Comparison of ENCODE assay signal across 14 cellular contexts in the genomic region with DNA sequence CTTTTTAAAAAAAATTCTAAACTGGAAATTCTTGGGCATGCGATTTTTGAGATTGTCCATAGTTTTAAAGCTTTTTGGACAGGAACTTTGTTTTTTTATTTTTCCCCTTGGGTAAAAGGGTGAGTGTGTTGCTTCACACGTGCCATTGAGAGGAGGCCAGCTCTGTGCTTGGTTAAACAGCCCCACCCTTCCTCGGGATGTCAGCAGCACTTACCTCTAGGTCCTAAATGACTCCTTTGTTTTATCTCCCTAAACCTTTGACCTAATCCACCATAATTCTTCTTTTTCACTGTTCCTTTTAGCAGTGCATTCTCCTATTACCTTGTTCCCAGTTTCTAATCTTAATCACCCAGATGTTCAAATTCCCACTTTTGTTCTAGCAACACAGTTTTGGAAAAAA.
DNase-seq lines count a peak whose midpoint lies in the region; ATAC-seq, FAIRE-seq and TF ChIP-seq lines count a peak whose summit lies in the region.
"Had no signal": no experiment of that assay in that cellular context is flagged by ENCODE, and none has a peak within 500 bp of the region (broad histone marks: within the 10 kb centered on the region; RNA-seq: fewer than 3 reads in every experiment).

No MANE protein-coding gene starts in this region.

- no peak for FAIRE-seq in RCC 7860 (lab: Jason Lieb, UNC)
- FAIRE-seq: pancreas had no signal

- peaks cover 33% of the 10 kb centered on the region for H3K4me1 ChIP-seq in GM23248 (ENCODE audit: insufficient read depth)
- H3K4me1 ChIP-seq in RWPE2 (ENCODE audit: insufficient read depth, poor library complexity, severe bottlenecking), result peaks cover 27% of the 10 kb centered on the region
- H3K4me1 ChIP-seq in heart right ventricle, result peaks cover 0 to 33% (median 15%) of the 10 kb centered on the region in 9 donors
- peaks cover 36% of the 10 kb centered on the region for H3K4me1 ChIP-seq in skeletal muscle satellite cell (ENCODE audit: control insufficient read depth, insufficient read depth, low read length)
- H3K4me1 ChIP-seq: BLaER1, esophagus squamous epithelium had no signal

- no peak for ATAC-seq in RWPE2 (ENCODE audit: low read depth)
- peak in 6 of 8 donors; percentile 43 to 75 (median 55) for ATAC-seq in heart right ventricle
- ATAC-seq in HG02973 (IDR thresholded peaks at IDR 0.05; ENCODE audit: unreplicated experiment), result no peak

- no peaks in the 10 kb centered on the region for H3K9me2 ChIP-seq in GM23248 (ENCODE audit: insufficient read depth)

- H3K27me3 ChIP-seq in GM23248 (replicated peaks; ENCODE audit: insufficient read depth) (no peaks in the 10 kb centered on the region), RWPE2 (ENCODE audit: insufficient read depth, poor library complexity, severe bottlenecking) (no peaks in the 10 kb centered on the region), heart right ventricle (no peaks in the 10 kb centered on the region), skeletal muscle satellite cell (ENCODE audit: control insufficient read depth, insufficient read depth, low read length) (peaks cover 10% of the 10 kb centered on the region)
- H3K27me3 ChIP-seq: BLaER1, esophagus squamous epithelium, pancreas had no signal

- H4K20me1 ChIP-seq in GM23248 (ENCODE audit: insufficient read depth), result no peaks in the 10 kb centered on the region
- H4K20me1 ChIP-seq: BLaER1 had no signal

- no peaks in the 10 kb centered on the region for H3K36me3 ChIP-seq in GM23248 (ENCODE audit: low read depth)
- H3K36me3 ChIP-seq in RWPE2 (ENCODE audit: low read depth), result no peaks in the 10 kb centered on the region
- no peaks in the 10 kb centered on the region for H3K36me3 ChIP-seq in heart right ventricle
- no peaks in the 10 kb centered on the region for H3K36me3 ChIP-seq in skeletal muscle satellite cell (ENCODE audit: insufficient read depth, low read length)
- H3K36me3 ChIP-seq: BLaER1, esophagus squamous epithelium, pancreas had no signal

- H3K4me3 ChIP-seq in GM23248 (peak overlapping the region; percentile 4; the same call in 1 of the 2 replicates), RWPE2 (ENCODE audit: severe bottlenecking) (no peak overlapping the region), heart right ventricle (no peak overlapping the region), skeletal muscle satellite cell (ENCODE audit: low read length) (no peak overlapping the region)
- H3K4me3 ChIP-seq: BLaER1, esophagus squamous epithelium, pancreas had no signal

- H3K9ac ChIP-seq in GM23248 (no peak overlapping the region), skeletal muscle satellite cell (ENCODE audit: low read depth, low read length) (no peak overlapping the region)
- H3K9ac ChIP-seq: BLaER1 had no signal

- H3K79me2 ChIP-seq in GM23248 (ENCODE audit: insufficient read depth), result no peaks in the 10 kb centered on the region

- H3F3A ChIP-seq in GM23248 (ENCODE audit: insufficient read depth), result peaks cover 36% of the 10 kb centered on the region

- H3K27ac ChIP-seq in GM23248, result peak overlapping the region; percentile 34
- H3K27ac ChIP-seq in RWPE2 (ENCODE audit: poor library complexity, severe bottlenecking), result peak overlapping the region; percentile 56
- H3K27ac ChIP-seq in heart right ventricle, result no peak overlapping the region
- H3K27ac ChIP-seq in caudate nucleus (ENCODE audit: low read depth, low read length), result no peak overlapping the region
- H3K27ac ChIP-seq: BLaER1, esophagus squamous epithelium, pancreas had no signal

- 7 to 11% methylated on average over 3 of the region's 3 CpGs for WGBS in GM23248 (ENCODE audit: low coverage in 1 of 2, low lambda C conversion rate in 2 of 2, missing lambda C conversion rate in 2 of 2), 2 experiments
- WGBS in heart right ventricle, 2 donors, result 50 to 51% methylated on average over 3 of the region's 3 CpGs

- intact Hi-C loops in heart right ventricle (cut with DNase I), result loop anchor here in 2 of 10 donors (5.0 to 10.0 kb wide), 2 partner anchors 41 to 81 kb away; partner anchors contain the start of gene SEMA3D (in 1 of the 2)

- H2AFZ ChIP-seq in GM23248, result peak overlapping the region; percentile 10; the same call in 1 of the 2 replicates

- no peak for TF ChIP-seq CTCF in RWPE2 (IDR thresholded peaks at IDR 0.05; ENCODE audit: poor library complexity, severe bottlenecking)
- TF ChIP-seq CTCF in heart right ventricle (IDR thresholded peaks at IDR 0.05), result no peak

- H3K4me2 ChIP-seq in GM23248 (ENCODE audit: unreplicated experiment) (peak overlapping the region; percentile 57), skeletal muscle satellite cell (ENCODE audit: low read length) (peak overlapping the region; percentile 63)
- H3K4me2 ChIP-seq: BLaER1 had no signal

- peak; percentile 53 for DNase-seq in GM23248
- no peak for DNase-seq in RWPE2 (ENCODE audit: low spot score)
- DNase-seq in heart right ventricle, result peak in 1 of 2 donors; percentile 8
- DNase-seq in RCC 7860 (ENCODE audit: low spot score), result no peak
- DNase-seq in caudate nucleus (lab: John Stamatoyannopoulos, UW), result no peak
- DNase-seq in NCI-H1092 (lab: John Stamatoyannopoulos, UW), result no peak
- DNase-seq: esophagus squamous epithelium; NCI-H1417; NCI-H226; pancreas; stimulated activated CD4-positive, alpha-beta T cell treated with anti-CD3 and anti-CD28 coated beads, Interleukin-2, amount 100 ng/mL, for 24 hours had no signal

- in situ Hi-C loops in GM23248 (cut with MboI), result no loop called here

- H3K9me3 ChIP-seq in GM23248 (ENCODE audit: low read depth) (no peaks in the 10 kb centered on the region), RWPE2 (ENCODE audit: severe bottlenecking) (no peaks in the 10 kb centered on the region), heart right ventricle (no peaks in the 10 kb centered on the region), skeletal muscle satellite cell (replicated peaks; ENCODE audit: low read length) (no peaks in the 10 kb centered on the region)
- H3K9me3 ChIP-seq: BLaER1, esophagus squamous epithelium, pancreas had no signal

Comparison
In these comparisons a context has a peak if more than half of its experiments do, and no peak if none do; other contexts are left out.
1. H3K27ac ChIP-seq: peak in GM23248 (single experiment) and RWPE2 (single experiment); none in heart right ventricle (0 of 10) and caudate nucleus (single experiment).
2. ATAC-seq: peak in heart right ventricle (6 of 8); none in RWPE2 (single experiment) and HG02973 (single experiment).